In genomic region chr10:110841767-110842267, GRCh38 we compare ENCODE assay signal across 10 cellular contexts. TPM values are rescaled to one million over a fixed set of nuclear protein-coding genes. Genes with fewer than 3 reads are reported as not detected.
DNase-seq lines count a peak whose midpoint lies in the region; ATAC-seq and TF ChIP-seq lines count a peak whose summit lies in the region.
"Had no signal": no experiment of that assay in that cellular context is flagged by ENCODE, and none has a peak within 500 bp of the region (broad histone marks: within the 10 kb centered on the region; RNA-seq: fewer than 3 reads in every experiment).

No MANE protein-coding gene starts in this region.

- H3K27ac ChIP-seq in body of pancreas: peak overlapping the region; percentile 70 to 98 (median 94)
- H3K27ac ChIP-seq: gastrocnemius medialis had no signal

- TF ChIP-seq CTCF in GM13976 (IDR thresholded peaks at IDR 0.05; ENCODE audit: borderline replicate concordance, control extremely low read depth, extremely low read depth, insufficient read depth, missing control alignments) (no peak), body of pancreas (IDR thresholded peaks at IDR 0.05) (no peak), WTC11 (IDR thresholded peaks at IDR 0.05) (no peak)

- TF ChIP-seq POLR2A in body of pancreas (IDR thresholded peaks at IDR 0.05): no peak

- POLR2A ChIA-PET in WTC11 (lab: Charles Lee): no interaction called here

- peaks cover 3% of the 10 kb centered on the region for H3K9me3 Mint-ChIP-seq in WTC11

- H3K4me1 ChIP-seq in body of pancreas: peaks cover 98% of the 10 kb centered on the region

- no peaks in the 10 kb centered on the region for H3K27me3 Mint-ChIP-seq in WTC11 (ENCODE audit: low read depth)

- in situ Hi-C loops in GM13976 (cut with MboI; ENCODE audit: low sequenced_read_pairs, unreplicated experiment): no loop called here

- H3K9me3 ChIP-seq in body of pancreas: no peaks in the 10 kb centered on the region
- H3K9me3 ChIP-seq: gastrocnemius medialis, upper lobe of left lung had no signal

- no peaks in the 10 kb centered on the region for H3K36me3 ChIP-seq in body of pancreas (replicated peaks in 1 of 2; ENCODE audit: insufficient read depth in 1 of 2, low read depth in 2 of 2)
- H3K36me3 ChIP-seq: gastrocnemius medialis, upper lobe of left lung had no signal

- peak; percentile 87 for DNase-seq in GM13976 (ENCODE audit: low spot score)
- DNase-seq in body of pancreas: no peak
- DNase-seq in NCI-H446 treated with DMSO at 0.1 percent for 48 hours (lab: John Stamatoyannopoulos, UW): no peak
- no peak for DNase-seq in 8988T
- no peak for DNase-seq in HCEC 1CT
- DNase-seq in WTC11 (ENCODE audit: low spot score): no peak
- DNase-seq: gastrocnemius medialis, upper lobe of left lung had no signal

- CTCF ChIA-PET in WTC11 (lab: Charles Lee): interaction anchor here (0.6 kb wide), 1 partner anchor 198 kb away, joined by 3 read pairs; the partner anchor contains the start of gene RBM20

- H3K27ac Mint-ChIP-seq in WTC11: no peak overlapping the region

- WGBS in body of pancreas, 2 donors: 69 to 83% methylated on average over 6 to 9 of the region's 9 CpGs

- H3K4me3 ChIP-seq in body of pancreas: no peak overlapping the region
- H3K4me3 ChIP-seq: gastrocnemius medialis, upper lobe of left lung had no signal

- peaks cover 21% of the 10 kb centered on the region for H3K4me1 Mint-ChIP-seq in WTC11

- intact Hi-C loops in body of pancreas (cut with DNase I): no loop called here

- H3K27me3 ChIP-seq in body of pancreas: no peaks in the 10 kb centered on the region
- H3K27me3 ChIP-seq: gastrocnemius medialis, upper lobe of left lung had no signal

- H3K36me3 Mint-ChIP-seq in WTC11: no peaks in the 10 kb centered on the region

- no peak overlapping the region for H3K4me3 Mint-ChIP-seq in WTC11

- ATAC-seq in GM19372 (IDR thresholded peaks at IDR 0.05; ENCODE audit: low read depth, unreplicated experiment) (peak; percentile 63), HG03064 (IDR thresholded peaks at IDR 0.05; ENCODE audit: low read depth, unreplicated experiment) (peak; percentile 48), body of pancreas (no peak), WTC11 (no peak)
- ATAC-seq: gastrocnemius medialis had no signal

TF ChIP-seq in WTC11, 78 proteins besides CTCF, POLR2A, EP300 and RAD21:
- TF ChIP-seq EMX1 (CRISPR knock-in tag; IDR thresholded peaks at IDR 0.05): no peak
- TF ChIP-seq ZNF425 (CRISPR knock-in tag; conservative IDR thresholded peaks at IDR 0.05): no peak

RNA-seq across cellular contexts. Expression of gene PDCD4, which starts 29.9 kb away (rescaled TPM):
- total RNA-seq in body of pancreas (100 to 1,000 TPM; 332 to 458 TPM), WTC11 (2021) (27.0 to 32.9 TPM (median 32.7 TPM) in 3 replicates)

Comparison
In these comparisons a context has a peak if more than half of its experiments do, and no peak if none do; other contexts are left out.
1. ATAC-seq: peak in GM19372 (single experiment) and HG03064 (single experiment); none in body of pancreas (single experiment) and WTC11 (single experiment).